Comparison of ENCODE assay signal across 20 cellular contexts in genomic region chr5:5799826-5800225, GRCh38.
"Had no signal": no experiment of that assay in that cellular context is flagged by ENCODE, and none has a peak within 500 bp of the region (broad histone marks: within the 10 kb centered on the region; RNA-seq: fewer than 3 reads in every experiment).

No MANE protein-coding gene starts in this region.

- H3K4me3 ChIP-seq: lung, mucosa of descending colon, prostate gland, right atrium auricular region, smooth muscle cell, testis, tibial artery had no signal

- H3K27ac ChIP-seq: parathyroid adenoma, prostate gland, right atrium auricular region, testis, tibial artery had no signal

- H3K36me3 ChIP-seq: prostate gland, right atrium auricular region, tibial artery had no signal

- H3K27me3 ChIP-seq: right atrium auricular region, testis, tibial artery had no signal

- H3K9ac ChIP-seq: parathyroid adenoma had no signal

- DNase-seq: cortex of kidney; effector memory CD8-positive, alpha-beta T cell; erythroblast; kidney; mucosa of descending colon; naive B cell; stimulated activated CD4-positive, alpha-beta T cell treated with anti-CD3 and anti-CD28 coated beads, Interleukin-12 subunit alpha, Interleukin-12 subunit beta, amount 100 ng/mL, for 4 hours; stimulated activated CD4-positive, alpha-beta T cell treated with anti-CD3 and anti-CD28 coated beads, Interleukin-1b, Interleukin-23, amount 100 ng/mL, for 48 hours; stimulated activated CD4-positive, alpha-beta T cell treated with anti-CD3 and anti-CD28 coated beads, Interleukin-4, amount 100 ng/mL, for 1 hour; stimulated activated CD8-positive, alpha-beta memory T cell treated with anti-CD3 and anti-CD28 coated beads, Interleukin-4, amount 100 ng/mL, for 48 hours; stimulated activated naive CD4-positive, alpha-beta T cell treated with Interleukin-2 at 50 U/mL for 16 hours; substantia nigra; testis; tibial artery had no signal

- ATAC-seq: effector memory CD8-positive, alpha-beta T cell; mucosa of descending colon; sciatic nerve had no signal

- H2AFZ ChIP-seq: parathyroid adenoma had no signal

- H3K79me2 ChIP-seq: parathyroid adenoma had no signal

- H3K4me2 ChIP-seq: smooth muscle cell had no signal

- H3K4me1 ChIP-seq: parathyroid adenoma, prostate gland, right atrium auricular region, testis, tibial artery had no signal

- H3K9me3 ChIP-seq: mucosa of descending colon, prostate gland, right atrium auricular region, testis, tibial artery had no signal
